In the genomic region with DNA sequence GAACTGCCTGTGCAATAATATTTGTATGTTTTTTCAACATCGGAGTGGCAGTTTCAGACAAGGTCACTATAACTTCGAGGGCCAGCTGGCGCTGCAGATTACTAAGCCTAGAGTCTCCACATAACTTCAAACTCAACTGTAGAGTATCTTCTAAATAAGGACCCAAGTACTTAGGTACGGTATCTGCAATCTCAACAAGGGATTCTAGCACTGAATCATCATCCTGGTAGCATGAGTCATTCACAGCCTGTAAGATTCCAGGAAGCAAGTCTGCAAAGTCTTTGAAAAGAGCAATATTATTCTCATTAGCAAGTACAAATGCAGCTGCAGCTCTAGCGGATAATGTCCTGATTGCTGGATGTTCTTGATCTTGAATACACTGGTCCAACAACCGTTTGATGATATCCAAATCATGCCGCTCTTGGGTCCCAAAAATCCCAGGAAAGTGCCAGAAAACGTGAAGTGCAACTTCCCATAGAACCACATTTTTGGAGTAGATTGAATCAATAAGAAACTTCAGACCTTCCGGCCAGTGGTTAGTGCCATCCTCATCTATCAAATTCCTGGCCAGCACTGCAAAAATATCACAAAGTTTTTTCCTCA, we compare ENCODE assay signal across 8 cellular contexts. TPM values are rescaled to one million over a fixed set of nuclear protein-coding genes. Genes with fewer than 3 reads are reported as not detected.
DNase-seq lines count a peak whose midpoint lies in the region; ATAC-seq and TF ChIP-seq lines count a peak whose summit lies in the region.

No MANE protein-coding gene starts in this region.

- peaks cover 49% of the 10 kb centered on the region for H3K36me3 Mint-ChIP-seq in activated CD4-positive, alpha-beta T cell treated with anti-CD3 and anti-CD28 coated beads, Interleukin-2, amount 10 ng/mL, durations not matched to agents 7 days and 5 days (ENCODE audit: low read depth)

- H2BK120ac ChIP-seq in trophoblast cell (ENCODE audit: insufficient read depth, low read length, poor library complexity) = no peak overlapping the region

- H3K4ac ChIP-seq in trophoblast cell (ENCODE audit: low read depth, low read length) = peak overlapping the region; percentile 64

- H2AFZ ChIP-seq in trophoblast cell (ENCODE audit: insufficient read depth, low read length, poor library complexity) = no peak overlapping the region

- TF ChIP-seq POLR2A in heart left ventricle (IDR thresholded peaks at IDR 0.05) = no peak

- peak overlapping the region; percentile 76 for H3K4me2 ChIP-seq in trophoblast cell (ENCODE audit: low read length)

- no peak overlapping the region for H2BK12ac ChIP-seq in trophoblast cell (ENCODE audit: low read length)

- no peaks in the 10 kb centered on the region for H3K9me3 ChIP-seq in heart left ventricle
- no peaks in the 10 kb centered on the region for H3K9me3 ChIP-seq in trophoblast cell (ENCODE audit: insufficient read depth, low read depth, low read length)

- peaks cover 50% of the 10 kb centered on the region for H3K4me1 Mint-ChIP-seq in activated CD4-positive, alpha-beta T cell treated with anti-CD3 and anti-CD28 coated beads, Interleukin-2, amount 10 ng/mL, durations not matched to agents 7 days and 5 days

- no peak overlapping the region for H4K12ac ChIP-seq in trophoblast cell (ENCODE audit: low read depth, low read length)

- ATAC-seq in heart left ventricle (peak in 2 of 4 donors; percentile 23 to 57), Right ventricle myocardium superior (ENCODE audit: poor library complexity) (no peak), GM18907 (IDR thresholded peaks at IDR 0.05; ENCODE audit: unreplicated experiment) (no peak), GM18873 (IDR thresholded peaks at IDR 0.05; ENCODE audit: low FRiP score, unreplicated experiment) (no peak)

- in situ Hi-C loops in GM13977 (cut with MboI; ENCODE audit: low pct_unique_long_range_greater_than_20kb, low sequenced_read_pairs, unreplicated experiment) = no loop called here

- H3K79me1 ChIP-seq in trophoblast cell (ENCODE audit: low read length) = peaks cover 6% of the 10 kb centered on the region

- CTCF ChIA-PET in activated CD4-positive, alpha-beta T cell treated with anti-CD3 and anti-CD28 coated beads, Interleukin-2, amount 10 ng/mL, durations not matched to agents 7 days and 5 days (lab: Charles Lee) = interaction anchor here (1.0 to 1.3 kb wide), 4 partner anchors 9 to 398 kb away, joined by 3 to 14 read pairs (median 3); partner anchors contain the start of gene UHRF2

- intact Hi-C loops in heart left ventricle (cut with DNase I) (loop anchor here in 2 of 10 donors (5.0 kb wide), 2 partner anchors 67 to 387 kb away; partner anchors contain the start of gene RIC1 (in 1 of the 2)), Right ventricle myocardium superior (cut with DNase I) (no loop called here)

- peak overlapping the region; percentile 43 for H4K91ac ChIP-seq in trophoblast cell (ENCODE audit: low read depth, low read length)

- DNase-seq in heart left ventricle (no peak), Right ventricle myocardium superior (no peak), foreskin fibroblast (peak; percentile 56 to 72), trophoblast cell (peak; percentile 88 to 94), GM13977 (ENCODE audit: low spot score) (no peak)
- no peak for DNase-seq in activated CD4-positive, alpha-beta T cell treated with anti-CD3 and anti-CD28 coated beads, Interleukin-2, amount 10 ng/mL, durations not matched to agents 7 days and 5 days

- H3K4me3 ChIP-seq in heart left ventricle = peak overlapping the region; percentile 59 to 82 (median 74)
- H3K4me3 ChIP-seq in foreskin fibroblast (ENCODE audit: low read depth in 1 of 2, low read length in 2 of 2) = peak overlapping the region; percentile 95 to 98
- H3K4me3 ChIP-seq in trophoblast cell (ENCODE audit: low read depth, low read length) = peak overlapping the region; percentile 75

- no peak overlapping the region for H3K18ac ChIP-seq in trophoblast cell (ENCODE audit: low read length)

- H4K8ac ChIP-seq in trophoblast cell (ENCODE audit: low read depth, low read length) = peak overlapping the region; percentile 97

- TF ChIP-seq CTCF in heart left ventricle (IDR thresholded peaks at IDR 0.05) (no peak), foreskin fibroblast (IDR thresholded peaks at IDR 0.05; ENCODE audit: low read depth, low read length) (no peak), GM13977 (IDR thresholded peaks at IDR 0.05; ENCODE audit: extremely low read depth, insufficient read depth, missing control alignments) (no peak)

- peak overlapping the region; percentile 68 for H3K14ac ChIP-seq in trophoblast cell (ENCODE audit: low read length)

- H3K4me1 ChIP-seq in heart left ventricle = peaks cover 0 to 40% (median 28%) of the 10 kb centered on the region in 12 donors
- H3K4me1 ChIP-seq in trophoblast cell (ENCODE audit: control insufficient read depth in 1 of 2, insufficient read depth in 2 of 2, low read length in 2 of 2) = peaks cover 6 to 9% of the 10 kb centered on the region in 2 experiments

- no peaks in the 10 kb centered on the region for H3K27me3 Mint-ChIP-seq in activated CD4-positive, alpha-beta T cell treated with anti-CD3 and anti-CD28 coated beads, Interleukin-2, amount 10 ng/mL, durations not matched to agents 7 days and 5 days

- POLR2A ChIA-PET in activated CD4-positive, alpha-beta T cell treated with anti-CD3 and anti-CD28 coated beads, Interleukin-2, amount 10 ng/mL, durations not matched to agents 7 days and 5 days (lab: Charles Lee) = no interaction called here

- H3K27ac Mint-ChIP-seq in activated CD4-positive, alpha-beta T cell treated with anti-CD3 and anti-CD28 coated beads, Interleukin-2, amount 10 ng/mL, durations not matched to agents 7 days and 5 days = peak overlapping the region; percentile 98

- peak overlapping the region; percentile 87 for H3K4me3 Mint-ChIP-seq in activated CD4-positive, alpha-beta T cell treated with anti-CD3 and anti-CD28 coated beads, Interleukin-2, amount 10 ng/mL, durations not matched to agents 7 days and 5 days

- H3K27me3 ChIP-seq in heart left ventricle = no peaks in the 10 kb centered on the region
- no peaks in the 10 kb centered on the region for H3K27me3 ChIP-seq in trophoblast cell (ENCODE audit: insufficient read depth, low read length)

- peaks cover 8% of the 10 kb centered on the region for H3K9me3 Mint-ChIP-seq in activated CD4-positive, alpha-beta T cell treated with anti-CD3 and anti-CD28 coated beads, Interleukin-2, amount 10 ng/mL, durations not matched to agents 7 days and 5 days

- H3K9ac ChIP-seq in trophoblast cell (ENCODE audit: low read length) = peak overlapping the region; percentile 78

- H3K27ac ChIP-seq in heart left ventricle (peak overlapping the region in 11 of 12 donors; percentile 73 to 91 (median 82)), trophoblast cell (ENCODE audit: low read depth, low read length) (no peak overlapping the region)

- 18 to 24% (median 21%) methylated on average over 9 of the region's 9 CpGs for WGBS in heart left ventricle, 4 donors
- WGBS in trophoblast cell (ENCODE audit: extremely low coverage, insufficient coverage, insufficient read length) = no CpG with 5 or more reads among the region's 9 CpGs

- no peak overlapping the region for H2BK5ac ChIP-seq in trophoblast cell (ENCODE audit: low read depth, low read length, poor library complexity)

- peaks cover 9% of the 10 kb centered on the region for H3K79me2 ChIP-seq in trophoblast cell (ENCODE audit: control insufficient read depth, insufficient read depth, low read length, poor library complexity)

- H2AK5ac ChIP-seq in trophoblast cell (ENCODE audit: low read length) = no peak overlapping the region

- H3K36me3 ChIP-seq in heart left ventricle (peaks cover 0 to 34% (median 13%) of the 10 kb centered on the region in 9 donors), trophoblast cell (ENCODE audit: control insufficient read depth in 1 of 2, insufficient read depth in 2 of 2, low read length in 2 of 2) (peaks cover 3 to 5% of the 10 kb centered on the region in 2 experiments)

- H3K23ac ChIP-seq in trophoblast cell (ENCODE audit: low read length) = no peak overlapping the region

RNA-seq across cellular contexts. Expression of gene RANBP6, which starts 0.7 kb away (rescaled TPM):
- total RNA-seq in heart left ventricle (10 to 100 TPM; 17.1 to 65.5 (median 24.1) TPM), Right ventricle myocardium superior (20.5 TPM)
- polyA plus RNA-seq in heart left ventricle = 10 to 100 TPM in 1 of 2 donors, 1 to 10 TPM in 1; 7.7 to 33.3 TPM
- 10 to 100 TPM; 20.0 to 21.8 TPM for total RNA-seq in activated CD4-positive, alpha-beta T cell treated with anti-CD3 and anti-CD28 coated beads, Interleukin-2, amount 10 ng/mL, durations not matched to agents 7 days and 5 days
- polyA plus RNA-seq in trophoblast cell (2013) = 8.3 and 8.6 TPM in 2 replicates

Comparison
In these comparisons a context has a peak if more than half of its experiments do, and no peak if none do; other contexts are left out.
1. DNase-seq: peak in foreskin fibroblast (2 of 2) and trophoblast cell (2 of 2); none in heart left ventricle (0 of 5), Right ventricle myocardium superior (single experiment), activated CD4-positive, alpha-beta T cell treated with anti-CD3 and anti-CD28 coated beads, Interleukin-2, amount 10 ng/mL, durations not matched to agents 7 days and 5 days (single experiment) and GM13977 (single experiment).
2. Peak in every context shown above with its lines, with median percentiles within 50 percentile points of each other: H3K4me3 ChIP-seq.